Comparison of ENCODE assay signal across 14 cellular contexts in genomic region chr16:85204242-85205010, GRCh38.
A peak's percentile ranks its signal among the peaks of the same experiment; 100 is the strongest.
DNase-seq lines count a peak whose midpoint lies in the region; TF ChIP-seq lines count a peak whose summit lies in the region.
"Had no signal": no experiment of that assay in that cellular context is flagged by ENCODE, and none has a peak within 500 bp of the region (broad histone marks: within the 10 kb centered on the region; RNA-seq: fewer than 3 reads in every experiment).

No MANE protein-coding gene starts in this region.

- H3K36me3 ChIP-seq in mesenchymal stem cell (ENCODE audit: control insufficient read depth in 1 of 2, insufficient read depth in 2 of 2, low read depth in 1 of 2, low read length in 2 of 2) = peaks cover 0 to 20% of the 10 kb centered on the region in 2 experiments
- H3K36me3 ChIP-seq: HAP-1, neutrophil had no signal

- no peaks in the 10 kb centered on the region for H3K9me3 ChIP-seq in mesenchymal stem cell (ENCODE audit: control insufficient read depth, low read length)
- H3K9me3 ChIP-seq: HAP-1, neutrophil had no signal

- WGBS in mesenchymal stem cell = 80% methylated on average over 7 of the region's 7 CpGs

- peaks cover 23% of the 10 kb centered on the region for H3K79me1 ChIP-seq in mesenchymal stem cell (replicated peaks; ENCODE audit: low read length, poor library complexity, severe bottlenecking)

- H3K4me2 ChIP-seq in mesenchymal stem cell (ENCODE audit: low read length, poor library complexity, severe bottlenecking) = no peak overlapping the region

- H2BK5ac ChIP-seq in mesenchymal stem cell (ENCODE audit: low read depth, low read length, poor library complexity, severe bottlenecking) = peak overlapping the region; percentile 26

- DNase-seq in AG08395 (ENCODE audit: low spot score) (peak; percentile 58), NCI-H226 (peak; percentile 23), coronary artery (ENCODE audit: low spot score) (no peak), mesenchymal stem cell (peak; percentile 74), GOT3 (lab: John Stamatoyannopoulos, UW) (no peak), UCSD-AML1 (lab: John Stamatoyannopoulos, UW; ENCODE audit: unreplicated experiment) (no peak)
- no peak for DNase-seq in effector CD4-positive, alpha-beta T cell
- no peak for DNase-seq in activated CD4-positive, alpha-beta T cell treated with anti-CD3 and anti-CD28 coated beads, Interleukin-2, amount 50 U/mL, for 48 hours
- DNase-seq: AML-193, DMS79 treated with DMSO at 0.1 percent for 48 hours, NCI-H510A treated with DMSO at 0.1 percent for 48 hours, RPMI8226 had no signal

- peaks cover 71% of the 10 kb centered on the region for H3K4me1 ChIP-seq in mesenchymal stem cell (ENCODE audit: control insufficient read depth, insufficient read depth, low read depth, low read length)

- peak overlapping the region; percentile 97 for H2BK15ac ChIP-seq in mesenchymal stem cell (ENCODE audit: low read depth, poor library complexity, severe bottlenecking)

- H3K23ac ChIP-seq in mesenchymal stem cell (ENCODE audit: low read length in 2 of 2) = peak overlapping the region in 1 of 2 experiments; percentile 49

- H3K27me3 ChIP-seq in mesenchymal stem cell (ENCODE audit: control insufficient read depth in 1 of 2, insufficient read depth in 1 of 2, low read length in 2 of 2) = no peaks in the 10 kb centered on the region

- H3K4me3 ChIP-seq in coronary artery (no peak overlapping the region), mesenchymal stem cell (ENCODE audit: insufficient read depth in 1 of 2, low read depth in 1 of 2, low read length in 2 of 2) (no peak overlapping the region)
- H3K4me3 ChIP-seq: HAP-1 had no signal

- peak overlapping the region; percentile 87 to 95 for H3K18ac ChIP-seq in mesenchymal stem cell (ENCODE audit: low read depth in 1 of 2, low read length in 2 of 2)

- peak overlapping the region; percentile 97 for H2AK5ac ChIP-seq in mesenchymal stem cell (ENCODE audit: low read length, severe bottlenecking)

- peak overlapping the region; percentile 90 for H4K91ac ChIP-seq in mesenchymal stem cell (ENCODE audit: low read length)

- no peak overlapping the region for H2AFZ ChIP-seq in mesenchymal stem cell (ENCODE audit: low read depth, low read length)

- no peak for TF ChIP-seq CTCF in coronary artery (IDR thresholded peaks at IDR 0.05)

- H3K27ac ChIP-seq in coronary artery (peak overlapping the region; percentile 50 to 80), mesenchymal stem cell (ENCODE audit: low read length, poor library complexity, severe bottlenecking) (peak overlapping the region; percentile 74)
- H3K27ac ChIP-seq: neutrophil had no signal

- peak overlapping the region; percentile 37 for H2BK120ac ChIP-seq in mesenchymal stem cell (ENCODE audit: low read depth, low read length)

- peak overlapping the region; percentile 57 to 92 for H3K4ac ChIP-seq in mesenchymal stem cell (ENCODE audit: low read depth in 1 of 2, low read length in 2 of 2)

- H2BK12ac ChIP-seq in mesenchymal stem cell (ENCODE audit: low read length in 2 of 2) = peak overlapping the region; percentile 86 to 99

- peak overlapping the region; percentile 57 for H3K9ac ChIP-seq in mesenchymal stem cell (ENCODE audit: low read length)

- no peak overlapping the region for H4K8ac ChIP-seq in mesenchymal stem cell (ENCODE audit: low read length)

- H3K14ac ChIP-seq in mesenchymal stem cell (ENCODE audit: low read length in 2 of 2) = peak overlapping the region in 1 of 2 experiments; percentile 79

Comparison
In these comparisons a context has a peak if more than half of its experiments do, and no peak if none do; other contexts are left out.
1. DNase-seq: peak in AG08395 (single experiment), NCI-H226 (single experiment) and mesenchymal stem cell (single experiment); none in coronary artery (single experiment), GOT3 (single experiment), UCSD-AML1 (single experiment), effector CD4-positive, alpha-beta T cell (single experiment) and activated CD4-positive, alpha-beta T cell treated with anti-CD3 and anti-CD28 coated beads, Interleukin-2, amount 50 U/mL, for 48 hours (0 of 2).